ENCODE assay signal across 34 cellular contexts in genomic region chr20:23544133-23544532, GRCh38. TPM values are rescaled to one million over a fixed set of nuclear protein-coding genes. Genes with fewer than 3 reads are reported as not detected.
"Had no signal": no experiment of that assay in that cellular context is flagged by ENCODE, and none has a peak within 500 bp of the region (broad histone marks: within the 10 kb centered on the region; RNA-seq: fewer than 3 reads in every experiment).

No MANE protein-coding gene starts in this region.

- H3K4me3 Mint-ChIP-seq: stimulated activated effector memory CD8-positive, alpha-beta T cell treated with anti-CD3 and anti-CD28 coated beads, Interleukin-12 subunit alpha, Interleukin-12 subunit beta, amount 100 ng/mL, for 72 hours; stimulated activated memory B cell treated with anti-CD40 and anti-IgM and Interleukin-4, amounts not matched to agents 10 μg/mL and 1 μg/mL and 100 μg/mL, for 72 hours; stimulated activated naive B cell treated with anti-CD40 and anti-IgM and Interleukin-4, amounts not matched to agents 10 μg/mL and 1 μg/mL and 100 μg/mL, for 72 hours; stimulated activated naive CD8-positive, alpha-beta T cell treated with anti-CD3 and anti-CD28 coated beads, Interleukin-15, amount 100 ng/mL, for 72 hours; stimulated activated naive CD8-positive, alpha-beta T cell treated with anti-CD3 and anti-CD28 coated beads, Interleukin-15, Interleukin-2, amounts not matched to agents 100 ng/mL and 50 ng/mL, for 24 hours; type B pancreatic cell had no signal

- H3K4me1 Mint-ChIP-seq: stimulated activated effector memory CD8-positive, alpha-beta T cell treated with anti-CD3 and anti-CD28 coated beads, Interleukin-12 subunit alpha, Interleukin-12 subunit beta, amount 100 ng/mL, for 72 hours; stimulated activated memory B cell treated with anti-CD40 and anti-IgM and Interleukin-4, amounts not matched to agents 10 μg/mL and 1 μg/mL and 100 μg/mL, for 72 hours; stimulated activated naive B cell treated with anti-CD40 and anti-IgM and Interleukin-4, amounts not matched to agents 10 μg/mL and 1 μg/mL and 100 μg/mL, for 72 hours; stimulated activated naive CD8-positive, alpha-beta T cell treated with anti-CD3 and anti-CD28 coated beads, Interleukin-15, amount 100 ng/mL, for 72 hours had no signal

- H3K27ac ChIP-seq: stomach, suprapubic skin, testis, thoracic aorta, thyroid gland, tibial artery, tibial nerve, transverse colon, upper lobe of left lung, upper lobe of right lung, uterus, vagina had no signal

- FAIRE-seq: urothelium cell line had no signal

- H3K27me3 ChIP-seq: testis, thyroid gland, tibial nerve, transverse colon, upper lobe of left lung, upper lobe of right lung, uterus, vagina had no signal

- H3K9me3 ChIP-seq: stomach, suprapubic skin, testis, thoracic aorta, thyroid gland, tibial artery, transverse colon, upper lobe of left lung, upper lobe of right lung, uterus, vagina had no signal

- ATAC-seq: stimulated activated effector memory CD8-positive, alpha-beta T cell treated with anti-CD3 and anti-CD28 coated beads, Interleukin-12 subunit alpha, Interleukin-12 subunit beta, amount 100 ng/mL, for 72 hours; stimulated activated memory B cell treated with anti-CD40 and anti-IgM and Interleukin-4, amounts not matched to agents 10 μg/mL and 1 μg/mL and 100 μg/mL, for 72 hours; stimulated activated naive B cell treated with anti-CD40 and anti-IgM and Interleukin-4, amounts not matched to agents 10 μg/mL and 1 μg/mL and 100 μg/mL, for 72 hours; stimulated activated naive CD8-positive, alpha-beta T cell treated with anti-CD3 and anti-CD28 coated beads, Interleukin-15, amount 100 ng/mL, for 72 hours; stimulated activated naive CD8-positive, alpha-beta T cell treated with anti-CD3 and anti-CD28 coated beads, Interleukin-15, Interleukin-2, amounts not matched to agents 100 U/mL and 50 U/mL, for 24 hours; upper lobe of right lung had no signal

- H3K36me3 ChIP-seq: stomach, suprapubic skin, thoracic aorta, thyroid gland, tibial artery, tibial nerve, transverse colon, upper lobe of left lung, upper lobe of right lung, uterus, vagina had no signal

- H3K4me1 ChIP-seq: stomach, suprapubic skin, thyroid gland, tibial artery, transverse colon, upper lobe of left lung, upper lobe of right lung, uterus, vagina had no signal

- H3K9me3 Mint-ChIP-seq: stimulated activated effector memory CD8-positive, alpha-beta T cell treated with anti-CD3 and anti-CD28 coated beads, Interleukin-12 subunit alpha, Interleukin-12 subunit beta, amount 100 ng/mL, for 72 hours; stimulated activated memory B cell treated with anti-CD40 and anti-IgM and Interleukin-4, amounts not matched to agents 10 μg/mL and 1 μg/mL and 100 μg/mL, for 72 hours; stimulated activated naive B cell treated with anti-CD40 and anti-IgM and Interleukin-4, amounts not matched to agents 10 μg/mL and 1 μg/mL and 100 μg/mL, for 72 hours; stimulated activated naive CD8-positive, alpha-beta T cell treated with anti-CD3 and anti-CD28 coated beads, Interleukin-15, amount 100 ng/mL, for 72 hours; stimulated activated naive CD8-positive, alpha-beta T cell treated with anti-CD3 and anti-CD28 coated beads, Interleukin-15, Interleukin-2, amounts not matched to agents 100 ng/mL and 50 ng/mL, for 24 hours; type B pancreatic cell had no signal

- H3K27ac Mint-ChIP-seq: stimulated activated memory B cell treated with anti-CD40 and anti-IgM and Interleukin-4, amounts not matched to agents 10 μg/mL and 1 μg/mL and 100 μg/mL, for 72 hours; stimulated activated naive B cell treated with anti-CD40 and anti-IgM and Interleukin-4, amounts not matched to agents 10 μg/mL and 1 μg/mL and 100 μg/mL, for 72 hours; stimulated activated naive CD8-positive, alpha-beta T cell treated with anti-CD3 and anti-CD28 coated beads, Interleukin-15, amount 100 ng/mL, for 72 hours; stimulated activated naive CD8-positive, alpha-beta T cell treated with anti-CD3 and anti-CD28 coated beads, Interleukin-15, Interleukin-2, amounts not matched to agents 100 ng/mL and 50 ng/mL, for 24 hours; type B pancreatic cell had no signal

- DNase-seq: stimulated activated CD4-positive, alpha-beta T cell treated with anti-CD3 and anti-CD28 coated beads, Interleukin-2, amount 100 ng/mL, for 48 hours; stimulated activated CD4-positive, alpha-beta T cell treated with anti-CD3 and anti-CD28 coated beads, Interleukin-4, amount 100 ng/mL, for 1 hour; stimulated activated CD4-positive, alpha-beta T cell treated with anti-CD3 and anti-CD28 coated beads, Interleukin-4, amount 100 ng/mL, for 24 hours; stimulated activated CD4-positive, alpha-beta T cell treated with anti-CD3 and anti-CD28 coated beads, Interleukin-4, amount 100 ng/mL, for 4 hours; stimulated activated CD8-positive, alpha-beta memory T cell treated with anti-CD3 and anti-CD28 coated beads, Interleukin-4, amount 100 ng/mL, for 48 hours; stimulated activated naive B cell treated with anti-CD40 and anti-IgM and Interleukin-4, amounts not matched to agents 10 μg/mL and 1 μg/mL and 100 μg/mL, for 72 hours; stimulated activated naive CD4-positive, alpha-beta T cell; stimulated activated naive CD4-positive, alpha-beta T cell treated with Interleukin-2 at 50 U/mL for 16 hours; stimulated activated naive CD8-positive, alpha-beta T cell treated with anti-CD3 and anti-CD28 coated beads, Interleukin-15, amount 100 ng/mL, for 72 hours; stimulated activated naive CD8-positive, alpha-beta T cell treated with anti-CD3 and anti-CD28 coated beads, Interleukin-15, Interleukin-2, amounts not matched to agents 100 U/mL and 50 U/mL, for 24 hours; stomach; substantia nigra; testis; thyroid gland; tibial artery; transverse colon; trophoblast cell; upper lobe of left lung; upper lobe of right lung; uterus had no signal

- H3K4me3 ChIP-seq: stomach, suprapubic skin, testis, thoracic aorta, thyroid gland, tibial artery, tibial nerve, transverse colon, upper lobe of left lung, upper lobe of right lung, uterus, vagina had no signal

- H3K36me3 Mint-ChIP-seq: stimulated activated effector memory CD8-positive, alpha-beta T cell treated with anti-CD3 and anti-CD28 coated beads, Interleukin-12 subunit alpha, Interleukin-12 subunit beta, amount 100 ng/mL, for 72 hours; stimulated activated memory B cell treated with anti-CD40 and anti-IgM and Interleukin-4, amounts not matched to agents 10 μg/mL and 1 μg/mL and 100 μg/mL, for 72 hours; stimulated activated naive B cell treated with anti-CD40 and anti-IgM and Interleukin-4, amounts not matched to agents 10 μg/mL and 1 μg/mL and 100 μg/mL, for 72 hours; type B pancreatic cell had no signal

RNA-seq across cellular contexts. Expression of gene CST9L, which starts 24.2 kb away (rescaled TPM):
- total RNA-seq: stomach, subcutaneous adipose tissue, suprapubic skin, temporal lobe, thoracic aorta, tibial nerve, transverse colon, upper lobe of left lung, upper lobe of right lung, ureter, urinary bladder, uterus, vagina had no signal
- polyA plus RNA-seq: stomach, urinary bladder had no signal

RNA-seq across cellular contexts. Expression of gene CST8, which starts 53.2 kb away (rescaled TPM):
- total RNA-seq: stomach, subcutaneous adipose tissue, suprapubic skin, temporal lobe, thoracic aorta, thyroid gland, tibial nerve, transverse colon, upper lobe of left lung, upper lobe of right lung, ureter, urinary bladder, uterus, vagina had no signal
- polyA plus RNA-seq: stomach, thymus, urinary bladder had no signal
